ENCODE assay signal across 14 cellular contexts in the genomic region with DNA sequence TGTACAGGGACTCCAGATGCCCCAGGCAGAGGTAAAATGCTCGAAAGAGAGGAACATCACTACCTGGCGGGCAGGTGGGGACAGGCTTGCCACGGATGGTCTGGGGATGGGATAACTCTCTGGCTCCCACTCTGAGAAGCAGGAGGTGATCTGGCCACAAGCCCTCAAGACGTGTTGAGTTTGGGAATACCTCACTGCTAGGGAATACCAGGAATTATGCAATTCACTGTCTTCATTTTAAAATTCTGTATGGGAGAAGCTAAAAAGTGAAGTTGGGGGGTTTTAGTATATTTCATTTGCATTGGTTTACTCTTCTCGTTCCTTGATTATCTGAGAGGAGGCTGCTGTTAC.
DNase-seq lines count a peak whose midpoint lies in the region; ATAC-seq and TF ChIP-seq lines count a peak whose summit lies in the region.
"Had no signal": no experiment of that assay in that cellular context is flagged by ENCODE, and none has a peak within 500 bp of the region (broad histone marks: within the 10 kb centered on the region; RNA-seq: fewer than 3 reads in every experiment).

No MANE protein-coding gene starts in this region.

- H3K9ac ChIP-seq in mesendoderm (ENCODE audit: low read length): no peak overlapping the region

- H3K36me3 ChIP-seq in breast epithelium (no peaks in the 10 kb centered on the region), RWPE2 (ENCODE audit: low read depth) (no peaks in the 10 kb centered on the region), mesendoderm (ENCODE audit: control insufficient read depth, insufficient read depth, low read length) (no peaks in the 10 kb centered on the region)

- no peak overlapping the region for H3K4me2 ChIP-seq in mesendoderm (ENCODE audit: low read length)

- no peak overlapping the region for H4K5ac ChIP-seq in mesendoderm (ENCODE audit: low read length)

- peak overlapping the region; percentile 67 for H3K27ac Mint-ChIP-seq in MCF 10A (ENCODE audit: low read depth, unreplicated experiment)

- no peak overlapping the region for H3K23ac ChIP-seq in mesendoderm (ENCODE audit: low read length)

- CTCF ChIA-PET in MCF 10A (lab: Yijun Ruan, JAX): interaction anchor here (2.9 kb wide), 1 partner anchor 71 kb away, joined by 10 read pairs; no protein-coding TSS in a partner anchor
- CTCF ChIA-PET in GM10248 (lab: Yijun Ruan, JAX): interaction anchor here (1.2 kb wide), 1 partner anchor 9 kb away, joined by 5 read pairs; no protein-coding TSS in a partner anchor

- ATAC-seq in RWPE2 (ENCODE audit: low read depth) (no peak), foreskin keratinocyte (no peak)

- POLR2A ChIA-PET in MCF 10A (lab: Yijun Ruan, JAX): interaction anchor here (0.6 kb wide), 1 partner anchor 61 kb away, joined by 3 read pairs; no protein-coding TSS in a partner anchor
- POLR2A ChIA-PET in GM10248 (lab: Yijun Ruan, JAX): no interaction called here

- no peaks in the 10 kb centered on the region for H3K9me3 Mint-ChIP-seq in MCF 10A (ENCODE audit: unreplicated experiment)

- no peak overlapping the region for H2AK5ac ChIP-seq in mesendoderm (ENCODE audit: low read length)

- WGBS in mesendoderm (ENCODE audit: extremely low coverage, insufficient coverage, low lambda C conversion rate): no CpG with 5 or more reads among the region's 5 CpGs

- no peak for TF ChIP-seq CTCF in MCF 10A (IDR thresholded peaks at IDR 0.05; ENCODE audit: unreplicated experiment)
- TF ChIP-seq CTCF in breast epithelium (IDR thresholded peaks at IDR 0.05): no peak
- peak; percentile 16 for TF ChIP-seq CTCF in RWPE2 (IDR thresholded peaks at IDR 0.05; ENCODE audit: poor library complexity, severe bottlenecking)
- peak; percentile 36 for TF ChIP-seq CTCF in foreskin keratinocyte (conservative IDR thresholded peaks at IDR 0.05)
- TF ChIP-seq CTCF in GM10248 (IDR thresholded peaks at IDR 0.05; ENCODE audit: control extremely low read depth, extremely low read depth, low read depth, missing control alignments): no peak

- no peak overlapping the region for H3K56ac ChIP-seq in mesendoderm (ENCODE audit: low read length)

- H3K4ac ChIP-seq in mesendoderm (ENCODE audit: low read depth, low read length): no peak overlapping the region

- H3K36me3 Mint-ChIP-seq in MCF 10A (ENCODE audit: insufficient read depth, unreplicated experiment): no peaks in the 10 kb centered on the region

- H3K27ac ChIP-seq in breast epithelium: no peak overlapping the region
- H3K27ac ChIP-seq in RWPE2 (ENCODE audit: poor library complexity, severe bottlenecking): peak overlapping the region; percentile 92
- peak overlapping the region; percentile 88 for H3K27ac ChIP-seq in foreskin keratinocyte
- H3K27ac ChIP-seq in mesendoderm (ENCODE audit: low read depth, low read length): no peak overlapping the region
- H3K27ac ChIP-seq: C4-2B had no signal

- H3K79me2 ChIP-seq in mesendoderm (ENCODE audit: control insufficient read depth, insufficient read depth, low read length): no peaks in the 10 kb centered on the region

- no peak overlapping the region for H4K8ac ChIP-seq in mesendoderm (ENCODE audit: low read depth, low read length)

- peaks cover 23% of the 10 kb centered on the region for H3K4me1 Mint-ChIP-seq in MCF 10A (ENCODE audit: insufficient read depth, unreplicated experiment)

- intact Hi-C loops in MCF 10A (cut with micrococcal nuclease): no loop called here
- intact Hi-C loops in breast epithelium (cut with DNase I; ENCODE audit: low total_unique reads): no loop called here

- DNase-seq in MCF 10A (ENCODE audit: unreplicated experiment) (no peak), breast epithelium (ENCODE audit: low spot score in 2 of 2) (no peak), RWPE2 (ENCODE audit: low spot score) (peak; percentile 83), foreskin keratinocyte (no peak), GM19240 (ENCODE audit: insufficient read length, low spot score) (no peak), GM10248 (ENCODE audit: extremely low spot score) (no peak), mesendoderm (no peak)
- DNase-seq in activated effector memory CD4-positive, alpha-beta T cell treated with Interleukin-2 at 50 U/mL for 16 hours: no peak
- DNase-seq: DMS153, NCI-H1092, NCI-H2227 treated with DMSO at 0.1 percent for 48 hours, NCI-H526, SHP77 treated with DMSO at 0.1 percent for 48 hours had no signal

- H2BK5ac ChIP-seq in mesendoderm (ENCODE audit: low read length): no peak overlapping the region

- TF ChIP-seq POLR2A in breast epithelium (IDR thresholded peaks at IDR 0.05): no peak

- no peaks in the 10 kb centered on the region for H3K27me3 Mint-ChIP-seq in MCF 10A (ENCODE audit: insufficient read depth, unreplicated experiment)

- BruUV-seq in MCF 10A (replicated peaks; lab: Mats Ljungman, UMichigan): no TSS peak

- H2BK120ac ChIP-seq in mesendoderm (ENCODE audit: low read depth, low read length): no peak overlapping the region

- H3K27me3 ChIP-seq in breast epithelium (no peaks in the 10 kb centered on the region), RWPE2 (ENCODE audit: insufficient read depth, poor library complexity, severe bottlenecking) (no peaks in the 10 kb centered on the region), foreskin keratinocyte (no peaks in the 10 kb centered on the region), mesendoderm (ENCODE audit: insufficient read depth, low read length, poor library complexity) (no peaks in the 10 kb centered on the region)

- H3K18ac ChIP-seq in mesendoderm (ENCODE audit: low read length): no peak overlapping the region

- no peaks in the 10 kb centered on the region for H3K79me1 ChIP-seq in mesendoderm (ENCODE audit: low read length)

- H3K9me3 ChIP-seq in breast epithelium (no peaks in the 10 kb centered on the region), RWPE2 (ENCODE audit: severe bottlenecking) (no peaks in the 10 kb centered on the region)

- H2BK15ac ChIP-seq in mesendoderm (replicated peaks; ENCODE audit: low read depth): no peak overlapping the region

- H3K4me3 ChIP-seq in breast epithelium: no peak overlapping the region
- no peak overlapping the region for H3K4me3 ChIP-seq in RWPE2 (ENCODE audit: severe bottlenecking)
- H3K4me3 ChIP-seq in mesendoderm (ENCODE audit: low read length): no peak overlapping the region

- peak overlapping the region; percentile 60 for H3K4me3 Mint-ChIP-seq in MCF 10A (ENCODE audit: unreplicated experiment)

- no peaks in the 10 kb centered on the region for H3K4me1 ChIP-seq in breast epithelium
- peaks cover 26% of the 10 kb centered on the region for H3K4me1 ChIP-seq in RWPE2 (ENCODE audit: insufficient read depth, poor library complexity, severe bottlenecking)
- H3K4me1 ChIP-seq in foreskin keratinocyte: peaks cover 25% of the 10 kb centered on the region
- no peaks in the 10 kb centered on the region for H3K4me1 ChIP-seq in mesendoderm (ENCODE audit: control insufficient read depth, low read depth, low read length)

Comparison
In these comparisons a context has a peak if more than half of its experiments do, and no peak if none do; other contexts are left out.
1. CTCF ChIP-seq: peak in RWPE2 (single experiment) and foreskin keratinocyte (single experiment); none in MCF 10A (single experiment), breast epithelium (0 of 3) and GM10248 (single experiment).
2. H3K27ac ChIP-seq: peak in RWPE2 (single experiment) and foreskin keratinocyte (single experiment); none in breast epithelium (0 of 2) and mesendoderm (single experiment).